In the genomic region with DNA sequence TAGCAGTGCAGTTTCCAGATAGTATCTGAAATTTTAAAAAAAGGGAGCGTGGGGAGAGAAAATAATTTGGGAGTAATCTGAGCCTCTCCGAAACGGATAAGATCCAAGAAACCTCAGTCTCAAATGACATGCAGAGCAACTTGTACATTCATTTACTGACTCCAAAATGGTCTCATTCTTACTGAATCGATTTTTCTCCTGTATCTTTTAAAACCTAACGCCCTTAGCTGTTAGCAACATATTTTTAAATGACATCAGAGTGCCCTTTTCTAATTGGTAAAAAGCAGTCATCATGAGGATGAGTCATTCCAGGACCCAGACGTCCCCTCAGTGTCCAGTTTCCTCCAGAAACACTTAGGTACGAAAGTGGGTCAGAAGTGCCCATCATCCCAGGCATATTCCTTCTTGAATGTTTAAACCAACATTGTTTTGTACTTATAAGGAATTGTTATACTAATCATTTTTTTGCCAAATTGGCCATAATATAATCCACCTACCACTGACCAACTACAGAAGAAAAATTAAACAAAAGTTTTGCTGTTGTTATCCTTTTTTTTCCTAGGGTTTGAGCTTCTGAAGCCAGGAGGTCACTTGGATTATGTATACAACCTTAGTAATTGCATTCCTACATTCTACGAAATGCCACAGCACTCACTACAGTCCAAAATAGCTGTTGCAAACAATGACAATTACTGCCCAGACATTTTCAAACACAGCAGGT, we compare ENCODE assay signal across 13 cellular contexts.
DNase-seq lines count a peak whose midpoint lies in the region; ATAC-seq and TF ChIP-seq lines count a peak whose summit lies in the region.
"Had no signal": no experiment of that assay in that cellular context is flagged by ENCODE, and none has a peak within 500 bp of the region (broad histone marks: within the 10 kb centered on the region; RNA-seq: fewer than 3 reads in every experiment).

No MANE protein-coding gene starts in this region.

- H3K36me3 ChIP-seq in fibroblast of lung (ENCODE audit: control insufficient read depth, insufficient read depth, low read length) (no peaks in the 10 kb centered on the region), sigmoid colon (no peaks in the 10 kb centered on the region)
- H3K36me3 ChIP-seq: lower lobe of right lung had no signal

- peak overlapping the region; percentile 77 for H3K4me2 ChIP-seq in fibroblast of lung (ENCODE audit: extremely low read depth, insufficient read depth, low read length)

- intact Hi-C loops in sigmoid colon (cut with DNase I), result no loop called here

- H3K9me3 ChIP-seq in fibroblast of lung (ENCODE audit: control insufficient read depth, insufficient read depth, low read depth, low read length) (no peaks in the 10 kb centered on the region), sigmoid colon (no peaks in the 10 kb centered on the region)
- H3K9me3 ChIP-seq: lower lobe of right lung had no signal

- no peak overlapping the region for H2AFZ ChIP-seq in fibroblast of lung (ENCODE audit: low read length)

- no peak for TF ChIP-seq EP300 in sigmoid colon (IDR thresholded peaks at IDR 0.05)

- H3K4me1 ChIP-seq in fibroblast of lung (ENCODE audit: control insufficient read depth, extremely low read depth, insufficient read depth, low read length) (peaks cover 19% of the 10 kb centered on the region), sigmoid colon (peaks cover 0 to 33% (median 30%) of the 10 kb centered on the region in 4 donors)

- ATAC-seq in HG03135 (IDR thresholded peaks at IDR 0.05; ENCODE audit: unreplicated experiment) (no peak), HG03175 (IDR thresholded peaks at IDR 0.05; ENCODE audit: unreplicated experiment) (no peak)
- ATAC-seq: lower lobe of right lung; stimulated activated naive B cell treated with anti-CD40 and anti-IgM and Interleukin-4, amounts not matched to agents 10 μg/mL and 1 μg/mL and 100 μg/mL, for 72 hours had no signal

- WGBS in sigmoid colon, 2 donors, result 79 to 81% methylated on average over 8 of the region's 8 CpGs

- no peak for TF ChIP-seq CTCF in fibroblast of lung (conservative IDR thresholded peaks at IDR 0.05 in 1 of 2, IDR thresholded peaks at IDR 0.05 in 1 of 2; ENCODE audit: low read depth in 1 of 2, low read length in 2 of 2)
- no peak for TF ChIP-seq CTCF in sigmoid colon (IDR thresholded peaks at IDR 0.05)

- no peaks in the 10 kb centered on the region for H4K20me1 ChIP-seq in fibroblast of lung (ENCODE audit: control insufficient read depth, extremely low read depth, insufficient read depth, low read length)

- H3K79me2 ChIP-seq in fibroblast of lung (ENCODE audit: control insufficient read depth, insufficient read depth, low read length), result no peaks in the 10 kb centered on the region

- no peak for TF ChIP-seq POLR2A in sigmoid colon (IDR thresholded peaks at IDR 0.05)

- no peaks in the 10 kb centered on the region for H3K27me3 ChIP-seq in fibroblast of lung (ENCODE audit: control insufficient read depth, insufficient read depth, low read length)
- no peaks in the 10 kb centered on the region for H3K27me3 ChIP-seq in sigmoid colon

- H3K27ac ChIP-seq in fibroblast of lung (ENCODE audit: insufficient read depth, low read length), result peak overlapping the region; percentile 75
- peak overlapping the region; percentile 56 to 79 (median 60) for H3K27ac ChIP-seq in sigmoid colon
- H3K27ac ChIP-seq: lower lobe of right lung had no signal

- DNase-seq in EH (ENCODE audit: low read depth) (peak; percentile 91), SK-N-DZ (ENCODE audit: low spot score) (peak; percentile 13), fibroblast of lung (ENCODE audit: low read depth in 2 of 2) (peak; percentile 77 to 88), sigmoid colon (no peak), foreskin melanocyte (no peak), NCI-H2196 (lab: John Stamatoyannopoulos, UW; ENCODE audit: unreplicated experiment) (no peak)
- DNase-seq: activated naive CD8-positive, alpha-beta T cell treated with anti-CD3 and anti-CD28 coated beads, Interleukin-2, amount 10 ng/mL, durations not matched to agents 7 days and 5 days; CD8-positive, alpha-beta memory T cell; lower lobe of right lung; stimulated activated CD4-positive, alpha-beta T cell treated with anti-CD3 and anti-CD28 coated beads, Interleukin-4, amount 100 ng/mL, for 1 hour; stimulated activated naive B cell treated with anti-CD40 and anti-IgM and Interleukin-4, amounts not matched to agents 10 μg/mL and 1 μg/mL and 100 μg/mL, for 72 hours had no signal

- H3K4me3 ChIP-seq in fibroblast of lung (replicated peaks in 1 of 4; ENCODE audit: control extremely low read depth in 1 of 4, insufficient read depth in 1 of 4, low read depth in 3 of 4, low read length in 4 of 4) (peak overlapping the region in 1 of 4 experiments; percentile 1), sigmoid colon (no peak overlapping the region)
- H3K4me3 ChIP-seq: lower lobe of right lung had no signal

- no peak overlapping the region for H3K9ac ChIP-seq in fibroblast of lung (ENCODE audit: insufficient read depth, low read length)

Comparison
In these comparisons a context has a peak if more than half of its experiments do, and no peak if none do; other contexts are left out.
1. DNase-seq: peak in EH (single experiment), SK-N-DZ (single experiment) and fibroblast of lung (2 of 2); none in sigmoid colon (single experiment), foreskin melanocyte (single experiment) and NCI-H2196 (single experiment).